In genomic region chr10:111037868-111038267, GRCh38 we compare ENCODE assay signal across 2 cellular contexts.
TF ChIP-seq lines count a peak whose summit lies in the region.

No MANE protein-coding gene starts in this region.

TF ChIP-seq in GM12878, 131 proteins besides CTCF, POLR2A, EP300 and RAD21:
- TF ChIP-seq, protein P1, sequence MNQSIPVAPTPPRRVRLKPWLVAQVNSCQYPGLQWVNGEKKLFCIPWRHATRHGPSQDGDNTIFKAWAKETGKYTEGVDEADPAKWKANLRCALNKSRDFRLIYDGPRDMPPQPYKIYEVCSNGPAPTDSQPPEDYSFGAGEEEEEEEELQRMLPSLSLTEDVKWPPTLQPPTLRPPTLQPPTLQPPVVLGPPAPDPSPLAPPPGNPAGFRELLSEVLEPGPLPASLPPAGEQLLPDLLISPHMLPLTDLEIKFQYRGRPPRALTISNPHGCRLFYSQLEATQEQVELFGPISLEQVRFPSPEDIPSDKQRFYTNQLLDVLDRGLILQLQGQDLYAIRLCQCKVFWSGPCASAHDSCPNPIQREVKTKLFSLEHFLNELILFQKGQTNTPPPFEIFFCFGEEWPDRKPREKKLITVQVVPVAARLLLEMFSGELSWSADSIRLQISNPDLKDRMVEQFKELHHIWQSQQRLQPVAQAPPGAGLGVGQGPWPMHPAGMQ (IDR thresholded peaks at IDR 0.05; ENCODE audit: borderline replicate concordance) = no peak
- TF ChIP-seq, protein P2, sequence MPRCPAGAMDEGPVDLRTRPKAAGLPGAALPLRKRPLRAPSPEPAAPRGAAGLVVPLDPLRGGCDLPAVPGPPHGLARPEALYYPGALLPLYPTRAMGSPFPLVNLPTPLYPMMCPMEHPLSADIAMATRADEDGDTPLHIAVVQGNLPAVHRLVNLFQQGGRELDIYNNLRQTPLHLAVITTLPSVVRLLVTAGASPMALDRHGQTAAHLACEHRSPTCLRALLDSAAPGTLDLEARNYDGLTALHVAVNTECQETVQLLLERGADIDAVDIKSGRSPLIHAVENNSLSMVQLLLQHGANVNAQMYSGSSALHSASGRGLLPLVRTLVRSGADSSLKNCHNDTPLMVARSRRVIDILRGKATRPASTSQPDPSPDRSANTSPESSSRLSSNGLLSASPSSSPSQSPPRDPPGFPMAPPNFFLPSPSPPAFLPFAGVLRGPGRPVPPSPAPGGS (IDR thresholded peaks at IDR 0.05; ENCODE audit: borderline replicate concordance, insufficient read depth, low read depth, low read length, poor library complexity, severe bottlenecking) = no peak
- TF ChIP-seq, protein P3, sequence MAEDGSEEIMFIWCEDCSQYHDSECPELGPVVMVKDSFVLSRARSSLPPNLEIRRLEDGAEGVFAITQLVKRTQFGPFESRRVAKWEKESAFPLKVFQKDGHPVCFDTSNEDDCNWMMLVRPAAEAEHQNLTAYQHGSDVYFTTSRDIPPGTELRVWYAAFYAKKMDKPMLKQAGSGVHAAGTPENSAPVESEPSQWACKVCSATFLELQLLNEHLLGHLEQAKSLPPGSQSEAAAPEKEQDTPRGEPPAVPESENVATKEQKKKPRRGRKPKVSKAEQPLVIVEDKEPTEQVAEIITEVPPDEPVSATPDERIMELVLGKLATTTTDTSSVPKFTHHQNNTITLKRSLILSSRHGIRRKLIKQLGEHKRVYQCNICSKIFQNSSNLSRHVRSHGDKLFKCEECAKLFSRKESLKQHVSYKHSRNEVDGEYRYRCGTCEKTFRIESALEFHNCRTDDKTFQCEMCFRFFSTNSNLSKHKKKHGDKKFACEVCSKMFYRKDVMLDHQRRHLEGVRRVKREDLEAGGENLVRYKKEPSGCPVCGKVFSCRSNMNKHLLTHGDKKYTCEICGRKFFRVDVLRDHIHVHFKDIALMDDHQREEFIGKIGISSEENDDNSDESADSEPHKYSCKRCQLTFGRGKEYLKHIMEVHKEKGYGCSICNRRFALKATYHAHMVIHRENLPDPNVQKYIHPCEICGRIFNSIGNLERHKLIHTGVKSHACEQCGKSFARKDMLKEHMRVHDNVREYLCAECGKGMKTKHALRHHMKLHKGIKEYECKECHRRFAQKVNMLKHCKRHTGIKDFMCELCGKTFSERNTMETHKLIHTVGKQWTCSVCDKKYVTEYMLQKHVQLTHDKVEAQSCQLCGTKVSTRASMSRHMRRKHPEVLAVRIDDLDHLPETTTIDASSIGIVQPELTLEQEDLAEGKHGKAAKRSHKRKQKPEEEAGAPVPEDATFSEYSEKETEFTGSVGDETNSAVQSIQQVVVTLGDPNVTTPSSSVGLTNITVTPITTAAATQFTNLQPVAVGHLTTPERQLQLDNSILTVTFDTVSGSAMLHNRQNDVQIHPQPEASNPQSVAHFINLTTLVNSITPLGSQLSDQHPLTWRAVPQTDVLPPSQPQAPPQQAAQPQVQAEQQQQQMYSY (CRISPR knock-in tag; IDR thresholded peaks at IDR 0.05) = no peak
TF ChIP-seq in GM12878: peak in this region for 0.

TF ChIP-seq in liver, 16 proteins besides CTCF, POLR2A, EP300 and RAD21:
- TF ChIP-seq RXRA (IDR thresholded peaks at IDR 0.05) (no peak), EGR1 (IDR thresholded peaks at IDR 0.05; ENCODE audit: low read depth in 2 of 2) (no peak), TAF1 (conservative IDR thresholded peaks at IDR 0.05) (no peak), FOXA1 (IDR thresholded peaks at IDR 0.05) (no peak), HNF4G (IDR thresholded peaks at IDR 0.05) (no peak), SP1 (IDR thresholded peaks at IDR 0.05) (no peak), GABPA (IDR thresholded peaks at IDR 0.05 in 1 of 2, conservative IDR thresholded peaks at IDR 0.05 in 1 of 2) (no peak), HNF4A (conservative IDR thresholded peaks at IDR 0.05) (no peak), MAX (IDR thresholded peaks at IDR 0.05) (no peak), NR2F2 (IDR thresholded peaks at IDR 0.05) (no peak)
